Comparison of ENCODE assay signal across 8 cellular contexts in genomic region chr1:239987103-239987745, GRCh38.
A peak's percentile ranks its signal among the peaks of the same experiment; 100 is the strongest.
DNase-seq lines count a peak whose midpoint lies in the region; FAIRE-seq and TF ChIP-seq lines count a peak whose summit lies in the region.

No MANE protein-coding gene starts in this region.

- H3K9me3 ChIP-seq in spleen = peaks cover 0 to 42% (median 26%) of the 10 kb centered on the region in 8 donors
- H3K9me3 ChIP-seq in CD8-positive, alpha-beta memory T cell (ENCODE audit: low read length) = peaks cover 5% of the 10 kb centered on the region

- H3K36me3 Mint-ChIP-seq in CD8-positive, alpha-beta memory T cell = peaks cover 0 to 3% (median 0%) of the 10 kb centered on the region in 3 donors

- CTCF ChIA-PET in CD8-positive, alpha-beta memory T cell (lab: Charles Lee) = no interaction called here

- no peaks in the 10 kb centered on the region for H3K36me3 ChIP-seq in spleen
- no peaks in the 10 kb centered on the region for H3K36me3 ChIP-seq in CD8-positive, alpha-beta memory T cell (ENCODE audit: insufficient read depth, low read length)

- WGBS in spleen, 5 donors = 5 to 13% (median 9%) methylated on average over 2 of the region's 2 CpGs

- POLR2A ChIA-PET in CD8-positive, alpha-beta memory T cell (lab: Charles Lee) = no interaction called here

- H3K9me3 Mint-ChIP-seq in CD8-positive, alpha-beta memory T cell = peaks cover 24 to 47% (median 37%) of the 10 kb centered on the region in 5 donors

- no peak overlapping the region for H3K27ac ChIP-seq in spleen
- no peak overlapping the region for H3K27ac ChIP-seq in CD8-positive, alpha-beta memory T cell (ENCODE audit: low read depth, low read length)

- intact Hi-C loops in spleen (cut with DNase I; ENCODE audit: low total_unique reads) = no loop called here

- peak; percentile 30 for DNase-seq in NCI-H748 (lab: John Stamatoyannopoulos, UW; ENCODE audit: unreplicated experiment)
- DNase-seq in NCI-H748 treated with DMSO at 0.1 percent for 48 hours (lab: John Stamatoyannopoulos, UW) = no peak
- peak; percentile 28 for DNase-seq in KBM-7
- DNase-seq in frontal cortex (ENCODE audit: low spot score in 2 of 2) = no peak
- DNase-seq in spleen = no peak
- DNase-seq in CD8-positive, alpha-beta memory T cell = no peak
- no peak for DNase-seq in ureter (ENCODE audit: low spot score)

- FAIRE-seq in TTC549 (lab: Jason Lieb, UNC) = peak; percentile 97
- peak; percentile 90 for FAIRE-seq in frontal cortex (lab: Jason Lieb, UNC)

- no peaks in the 10 kb centered on the region for H3K4me1 ChIP-seq in spleen
- no peaks in the 10 kb centered on the region for H3K4me1 ChIP-seq in CD8-positive, alpha-beta memory T cell (ENCODE audit: insufficient read depth, low read length)

- in situ Hi-C loops in KBM-7 (cut with MboI; ENCODE audit: low pct_unique_long_range_greater_than_20kb, low sequenced_read_pairs) = no loop called here

- no peak for TF ChIP-seq POLR2A in spleen (IDR thresholded peaks at IDR 0.05)

- H3K27ac Mint-ChIP-seq in CD8-positive, alpha-beta memory T cell = no peak overlapping the region

- H3K4me1 Mint-ChIP-seq in CD8-positive, alpha-beta memory T cell = no peaks in the 10 kb centered on the region

- no peak overlapping the region for H3K4me3 ChIP-seq in spleen
- no peak overlapping the region for H3K4me3 ChIP-seq in CD8-positive, alpha-beta memory T cell (ENCODE audit: low read length)

- no peak overlapping the region for H3K4me3 Mint-ChIP-seq in CD8-positive, alpha-beta memory T cell

- peaks cover 6 to 8% of the 10 kb centered on the region in 2 donors for H3K27me3 Mint-ChIP-seq in CD8-positive, alpha-beta memory T cell

- H3K27me3 ChIP-seq in spleen (replicated peaks in 1 of 7) = peaks cover 0 to 6% (median 0%) of the 10 kb centered on the region in 7 donors
- peaks cover 6% of the 10 kb centered on the region for H3K27me3 ChIP-seq in CD8-positive, alpha-beta memory T cell (ENCODE audit: insufficient read depth, low read length, poor library complexity, severe bottlenecking)

- TF ChIP-seq CTCF in spleen (IDR thresholded peaks at IDR 0.05 in 8 of 11, conservative IDR thresholded peaks at IDR 0.05 in 3 of 11) = peak in 7 of 11 experiments; percentile 7 to 61 (median 53)

Comparison
In these comparisons a context has a peak if more than half of its experiments do, and no peak if none do; other contexts are left out.
1. DNase-seq: peak in NCI-H748 (single experiment) and KBM-7 (single experiment); none in NCI-H748 treated with DMSO at 0.1 percent for 48 hours (single experiment), frontal cortex (0 of 2), spleen (single experiment), CD8-positive, alpha-beta memory T cell (0 of 5) and ureter (single experiment).